8 cellular contexts compared by ENCODE assay signal in the genomic region with DNA sequence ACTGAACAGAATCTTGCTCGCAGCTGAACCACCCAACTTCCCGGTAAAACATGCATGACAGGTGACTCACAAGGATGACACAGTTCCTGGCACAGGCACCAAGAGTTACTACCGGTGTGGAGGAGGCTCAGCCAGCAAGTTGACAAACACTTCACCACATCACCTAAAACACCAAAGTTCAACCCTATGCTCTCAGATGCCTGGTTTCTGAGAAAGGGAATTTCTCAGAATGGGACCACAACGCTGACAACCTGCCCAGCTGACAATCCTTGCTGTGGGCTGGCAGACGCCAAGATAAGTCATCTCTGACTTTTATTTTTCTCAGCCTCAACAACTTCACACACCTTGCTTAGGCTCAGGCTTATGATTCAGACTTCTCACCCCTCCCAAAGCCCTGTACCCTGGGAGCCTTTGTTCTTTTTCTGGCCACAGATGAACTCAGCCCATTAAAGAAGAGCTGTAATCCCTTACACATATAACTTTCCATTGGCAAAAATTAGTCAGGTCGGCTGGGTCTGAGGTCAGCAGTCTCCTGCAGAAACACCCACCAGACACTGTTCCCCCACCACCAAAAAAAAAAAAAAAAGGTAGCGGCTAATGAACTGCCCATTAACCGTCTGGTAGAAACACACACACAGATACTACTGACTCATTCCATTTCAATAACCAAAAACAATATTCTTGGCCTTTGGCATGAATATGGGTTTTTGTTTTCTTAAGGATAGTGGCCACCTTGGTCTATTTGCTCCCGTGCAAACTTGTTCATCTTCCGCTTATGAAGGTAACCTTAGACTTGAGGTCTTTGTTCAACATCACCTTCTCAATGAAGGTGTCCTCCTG. TPM values are rescaled to one million over a fixed set of nuclear protein-coding genes. Genes with fewer than 3 reads are reported as not detected.
DNase-seq lines count a peak whose midpoint lies in the region; ATAC-seq and TF ChIP-seq lines count a peak whose summit lies in the region.

No MANE protein-coding gene starts in this region.

- WGBS in adrenal gland, 4 donors = 56 to 62% (median 57%) methylated on average over 10 of the region's 10 CpGs

- intact Hi-C loops in adrenal gland (cut with DNase I) = no loop called here

- H3K27ac ChIP-seq in adrenal gland = no peak overlapping the region

- no peak for TF ChIP-seq CTCF in adrenal gland (IDR thresholded peaks at IDR 0.05)
- TF ChIP-seq CTCF in omental fat pad (IDR thresholded peaks at IDR 0.05) = no peak

- no peaks in the 10 kb centered on the region for H3K4me1 ChIP-seq in adrenal gland (replicated peaks in 1 of 2)

- no peaks in the 10 kb centered on the region for H3K36me3 ChIP-seq in adrenal gland (replicated peaks in 1 of 2)

- no peak overlapping the region for H3K4me3 ChIP-seq in adrenal gland

- H3K27me3 ChIP-seq in adrenal gland = no peaks in the 10 kb centered on the region

- DNase-seq in T-helper 1 cell (peak; percentile 16 to 98 (median 48)), adrenal gland (peak in 6 of 7 donors; percentile 22 to 74 (median 60)), omental fat pad (ENCODE audit: low spot score) (no peak), NCI-H524 (lab: John Stamatoyannopoulos, UW) (no peak), SHP77 treated with DMSO at 0.1 percent for 48 hours (lab: John Stamatoyannopoulos, UW) (no peak)

- TF ChIP-seq POLR2A in adrenal gland (IDR thresholded peaks at IDR 0.05) = no peak

- ATAC-seq in GM21723 (IDR thresholded peaks at IDR 0.05; ENCODE audit: unreplicated experiment) (peak; percentile 54), omental fat pad (ENCODE audit: low FRiP score) (peak; percentile 91), GM19452 (IDR thresholded peaks at IDR 0.05; ENCODE audit: unreplicated experiment) (no peak), GM21737 (IDR thresholded peaks at IDR 0.05; ENCODE audit: unreplicated experiment) (no peak)

- H3K9me3 ChIP-seq in adrenal gland (replicated peaks in 1 of 3) = no peaks in the 10 kb centered on the region

RNA-seq across cellular contexts. Expression of gene TIAM1, which starts 10.8 kb away (rescaled TPM):
- total RNA-seq in adrenal gland (10 to 100 TPM in 5 of 8 donors, 1 to 10 TPM in 3; 6.5 to 33.3 (median 16.4) TPM), omental fat pad (10 to 100 TPM in 2 of 4 donors, 1 to 10 TPM in 2; 6.5 to 36.4 (median 13.0) TPM)
- polyA plus RNA-seq in adrenal gland = 10 to 100 TPM in 2 of 3 donors, 1 to 10 TPM in 1; 7.4 to 20.8 (median 18.9) TPM

Comparison
In these comparisons a context has a peak if more than half of its experiments do, and no peak if none do; other contexts are left out.
1. ATAC-seq: peak in GM21723 (single experiment) and omental fat pad (single experiment); none in GM19452 (single experiment) and GM21737 (single experiment).
2. DNase-seq: peak in T-helper 1 cell (5 of 5) and adrenal gland (6 of 7); none in omental fat pad (single experiment), NCI-H524 (0 of 2) and SHP77 treated with DMSO at 0.1 percent for 48 hours (single experiment).